Comparison of ENCODE assay signal across 8 cellular contexts in genomic region chr3:64030741-64031140, GRCh38. TPM values are rescaled to one million over a fixed set of nuclear protein-coding genes. Genes with fewer than 3 reads are reported as not detected.
DNase-seq lines count a peak whose midpoint lies in the region; ATAC-seq, FAIRE-seq and TF ChIP-seq lines count a peak whose summit lies in the region.

No MANE protein-coding gene starts in this region.

- no peaks in the 10 kb centered on the region for H3F3A ChIP-seq in DOHH2 (ENCODE audit: control insufficient read depth, insufficient read depth)

- H3K4me3 ChIP-seq in DOHH2 (ENCODE audit: low read length) = peak overlapping the region; percentile 63

- in situ Hi-C loops in KBM-7 (cut with MboI; ENCODE audit: low pct_unique_long_range_greater_than_20kb, low sequenced_read_pairs) = loop anchor here (25.0 kb wide), 1 partner anchor 457 kb away; no protein-coding TSS in a partner anchor

- ATAC-seq in GM21717 (IDR thresholded peaks at IDR 0.05; ENCODE audit: unreplicated experiment) (peak; percentile 95), foreskin keratinocyte (peak; percentile 87), omental fat pad (ENCODE audit: low FRiP score) (peak; percentile 85)

- peaks cover 10% of the 10 kb centered on the region; the same call in 1 of the 2 replicates for H3K9me3 ChIP-seq in DOHH2 (ENCODE audit: control insufficient read depth, insufficient read depth, low read length)

- H3K4me2 ChIP-seq in DOHH2 (ENCODE audit: low read length) = peak overlapping the region; percentile 78

- H3K9me2 ChIP-seq in DOHH2 (replicated peaks; ENCODE audit: control insufficient read depth, low read length) = no peaks in the 10 kb centered on the region

- H3K4me1 ChIP-seq in DOHH2 (ENCODE audit: control insufficient read depth, low read length) (peaks cover 18% of the 10 kb centered on the region), foreskin keratinocyte (peaks cover 17% of the 10 kb centered on the region)

- TF ChIP-seq CTCF in DOHH2 (IDR thresholded peaks at IDR 0.05; ENCODE audit: low read depth, low read length, poor library complexity, severe bottlenecking) (peak; percentile 85), foreskin keratinocyte (conservative IDR thresholded peaks at IDR 0.05) (peak; percentile 92), omental fat pad (IDR thresholded peaks at IDR 0.05) (peak in 1 of 3 donors; percentile 85)

- no peaks in the 10 kb centered on the region for H3K36me3 ChIP-seq in DOHH2 (ENCODE audit: control insufficient read depth, low read length)

- DNase-seq in KBM-7 = peak; percentile 75
- peak; percentile 63 for DNase-seq in RCC 7860 (ENCODE audit: low spot score)
- peak; percentile 69 for DNase-seq in activated T-helper 9 cell treated with anti-CD3 and anti-CD28 coated beads, Interleukin-2, amount 50 U/mL, for 16 hours (ENCODE audit: low read depth)
- DNase-seq in foreskin keratinocyte = peak in 1 of 2 donors; percentile 37
- peak; percentile 24 for DNase-seq in omental fat pad (ENCODE audit: low spot score)
- peak; percentile 86 for DNase-seq in superior temporal gyrus (ENCODE audit: extremely low spot score)

- no peaks in the 10 kb centered on the region for H3K79me2 ChIP-seq in DOHH2 (ENCODE audit: control insufficient read depth, low read length)

- H3K27ac ChIP-seq in DOHH2 (ENCODE audit: low read depth, low read length) (no peak overlapping the region), foreskin keratinocyte (no peak overlapping the region)

- H4K20me1 ChIP-seq in DOHH2 (ENCODE audit: control insufficient read depth, insufficient read depth, low read depth, low read length) = no peaks in the 10 kb centered on the region

- peaks cover 10% of the 10 kb centered on the region for H3K27me3 ChIP-seq in DOHH2 (ENCODE audit: control insufficient read depth, low read length)
- H3K27me3 ChIP-seq in foreskin keratinocyte = no peaks in the 10 kb centered on the region

- peak; percentile 46 for FAIRE-seq in RCC 7860 (lab: Jason Lieb, UNC)

RNA-seq across cellular contexts. Expression of gene PSMD6, which starts 7.4 kb away (rescaled TPM):
- total RNA-seq in foreskin keratinocyte (119 and 139 TPM in 2 replicates), omental fat pad (10 to 100 TPM; 52.8 to 86.2 (median 53.4) TPM)
- polyA plus RNA-seq in foreskin keratinocyte = 104 and 132 TPM in 2 replicates
